ENCODE assay signal across 21 cellular contexts in the genomic region with DNA sequence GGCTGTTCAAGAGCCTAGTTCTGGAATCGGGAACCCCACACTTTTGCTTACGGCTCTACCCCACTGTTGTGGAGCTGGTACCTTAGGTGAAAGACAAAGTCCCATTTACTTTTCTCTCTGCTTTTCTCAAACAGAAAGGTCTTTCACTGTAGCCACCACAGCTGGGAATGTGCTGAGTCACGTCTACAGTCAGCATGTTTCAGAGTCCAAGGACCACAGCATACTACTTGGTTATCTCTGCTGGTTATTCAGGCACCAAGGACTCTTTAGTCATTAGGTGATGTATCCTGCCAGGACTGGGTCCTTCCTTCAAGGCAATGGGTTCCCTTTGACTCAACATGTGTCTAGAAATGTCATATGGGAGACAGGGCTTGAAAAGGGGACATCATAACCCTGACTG.
A peak's percentile ranks its signal among the peaks of the same experiment; 100 is the strongest.
DNase-seq lines count a peak whose midpoint lies in the region; ATAC-seq and TF ChIP-seq lines count a peak whose summit lies in the region.
"Had no signal": no experiment of that assay in that cellular context is flagged by ENCODE, and none has a peak within 500 bp of the region (broad histone marks: within the 10 kb centered on the region; RNA-seq: fewer than 3 reads in every experiment).

No MANE protein-coding gene starts in this region.

- DNase-seq in A172 (ENCODE audit: low spot score) (peak; percentile 6), GM23338 (ENCODE audit: low spot score) (no peak), RPMI8226 (peak; percentile 52), foreskin melanocyte (peak; percentile 47), kidney glomerular epithelial cell (lab: John Stamatoyannopoulos, UW) (no peak), spleen (no peak)
- DNase-seq in activated naive CD8-positive, alpha-beta T cell treated with anti-CD3 and anti-CD28 coated beads, Interleukin-2, amount 50 U/mL, for 24 hours, result no peak
- DNase-seq: activated CD4-positive, alpha-beta T cell treated with anti-CD3 and anti-CD28 coated beads for 36 hours; activated T-cell treated with anti-CD3 and anti-CD28 coated beads, Interleukin-2, amount 50 U/mL, for 24 hours; colonic mucosa; EL; glutamatergic neuron; left cardiac atrium; NCI-H1436; stimulated activated CD4-positive, alpha-beta T cell treated with anti-CD3 and anti-CD28 coated beads, Interleukin-4, amount 100 ng/mL, for 1 hour; stimulated activated naive CD4-positive, alpha-beta T cell had no signal

- ATAC-seq in GM23338, result no peak
- ATAC-seq in activated naive CD8-positive, alpha-beta T cell treated with anti-CD3 and anti-CD28 coated beads, Interleukin-2, amount 50 U/mL, for 24 hours, result no peak
- ATAC-seq in HG03108 (IDR thresholded peaks at IDR 0.05; ENCODE audit: unreplicated experiment), result no peak
- ATAC-seq: activated CD4-positive, alpha-beta T cell treated with anti-CD3 and anti-CD28 coated beads for 36 hours; left cardiac atrium; Panc1 had no signal

- H3K4me3 ChIP-seq in GM23338 (no peak overlapping the region), spleen (no peak overlapping the region)
- H3K4me3 ChIP-seq: BLaER1 treated with 17β-estradiol and CSF1 and Interleukin-3, amounts not matched to agents 10 nM and 100 nM; colonic mucosa; vagina had no signal

- no peaks in the 10 kb centered on the region for H3K9me3 Mint-ChIP-seq in GM23338
- H3K9me3 Mint-ChIP-seq in activated naive CD8-positive, alpha-beta T cell treated with anti-CD3 and anti-CD28 coated beads, Interleukin-2, amount 50 U/mL, for 24 hours, result no peaks in the 10 kb centered on the region
- H3K9me3 Mint-ChIP-seq: activated T-cell treated with anti-CD3 and anti-CD28 coated beads, Interleukin-2, amount 50 U/mL, for 24 hours; memory B cell had no signal

- H3F3A ChIP-seq in GM23338 (replicated peaks; ENCODE audit: low read depth), result no peaks in the 10 kb centered on the region

- H3K4me1 ChIP-seq in GM23338 (ENCODE audit: insufficient read depth) (no peaks in the 10 kb centered on the region), spleen (no peaks in the 10 kb centered on the region)
- H3K4me1 ChIP-seq: BLaER1 treated with 17β-estradiol and CSF1 and Interleukin-3, amounts not matched to agents 10 nM and 100 nM; colonic mucosa; vagina had no signal

- no peaks in the 10 kb centered on the region; the same call in 2 of the 3 replicates for H3K4me1 Mint-ChIP-seq in GM23338
- no peaks in the 10 kb centered on the region for H3K4me1 Mint-ChIP-seq in activated naive CD8-positive, alpha-beta T cell treated with anti-CD3 and anti-CD28 coated beads, Interleukin-2, amount 50 U/mL, for 24 hours
- H3K4me1 Mint-ChIP-seq: activated CD4-positive, alpha-beta T cell treated with anti-CD3 and anti-CD28 coated beads for 36 hours; memory B cell had no signal

- H3K79me2 ChIP-seq in GM23338 (replicated peaks; ENCODE audit: insufficient read depth), result no peaks in the 10 kb centered on the region

- H3K9me3 ChIP-seq in spleen, result peaks cover 0 to 6% (median 0%) of the 10 kb centered on the region in 8 donors
- H3K9me3 ChIP-seq: BLaER1 treated with 17β-estradiol and CSF1 and Interleukin-3, amounts not matched to agents 10 nM and 100 nM; colonic mucosa; vagina had no signal

- H3K27ac Mint-ChIP-seq in GM23338, result no peak overlapping the region
- no peak overlapping the region for H3K27ac Mint-ChIP-seq in activated naive CD8-positive, alpha-beta T cell treated with anti-CD3 and anti-CD28 coated beads, Interleukin-2, amount 50 U/mL, for 24 hours
- H3K27ac Mint-ChIP-seq: activated CD4-positive, alpha-beta T cell treated with anti-CD3 and anti-CD28 coated beads for 36 hours; activated T-cell treated with anti-CD3 and anti-CD28 coated beads, Interleukin-2, amount 50 U/mL, for 24 hours; memory B cell had no signal

- TF ChIP-seq CTCF in GM23338 (conservative IDR thresholded peaks at IDR 0.05; ENCODE audit: low read depth in 2 of 2) (no peak), spleen (IDR thresholded peaks at IDR 0.05 in 8 of 11, conservative IDR thresholded peaks at IDR 0.05 in 3 of 11) (no peak)

- no peak for TF ChIP-seq POLR2A in spleen (IDR thresholded peaks at IDR 0.05)

- H3K36me3 Mint-ChIP-seq in GM23338 (ENCODE audit: low read depth), result no peaks in the 10 kb centered on the region
- H3K36me3 Mint-ChIP-seq in activated naive CD8-positive, alpha-beta T cell treated with anti-CD3 and anti-CD28 coated beads, Interleukin-2, amount 50 U/mL, for 24 hours (ENCODE audit: low read depth), result no peaks in the 10 kb centered on the region
- H3K36me3 Mint-ChIP-seq: memory B cell had no signal

- H3K27me3 Mint-ChIP-seq in GM23338 (ENCODE audit: insufficient read depth, low read depth, poor library complexity), result no peaks in the 10 kb centered on the region
- no peaks in the 10 kb centered on the region for H3K27me3 Mint-ChIP-seq in activated naive CD8-positive, alpha-beta T cell treated with anti-CD3 and anti-CD28 coated beads, Interleukin-2, amount 50 U/mL, for 24 hours
- H3K27me3 Mint-ChIP-seq: activated CD4-positive, alpha-beta T cell treated with anti-CD3 and anti-CD28 coated beads for 36 hours; activated T-cell treated with anti-CD3 and anti-CD28 coated beads, Interleukin-2, amount 50 U/mL, for 24 hours; memory B cell had no signal

- H3K27ac ChIP-seq in GM23338 (ENCODE audit: low read depth) (no peak overlapping the region), spleen (no peak overlapping the region)
- H3K27ac ChIP-seq: BLaER1 treated with 17β-estradiol and CSF1 and Interleukin-3, amounts not matched to agents 10 nM and 100 nM; colonic mucosa; vagina had no signal

- H3K4me2 ChIP-seq in GM23338, result no peak overlapping the region
- H3K4me2 ChIP-seq: BLaER1 treated with 17β-estradiol and CSF1 and Interleukin-3, amounts not matched to agents 10 nM and 100 nM had no signal

- no peaks in the 10 kb centered on the region for H3K36me3 ChIP-seq in GM23338 (ENCODE audit: insufficient read depth)
- no peaks in the 10 kb centered on the region for H3K36me3 ChIP-seq in spleen
- H3K36me3 ChIP-seq: BLaER1 treated with 17β-estradiol and CSF1 and Interleukin-3, amounts not matched to agents 10 nM and 100 nM; colonic mucosa; vagina had no signal

- peaks cover 26% of the 10 kb centered on the region for H3K9me2 ChIP-seq in GM23338 (ENCODE audit: insufficient read depth)

- H2AFZ ChIP-seq in GM23338, result 0 out of 2 replicates have a peak overlapping the region, but pooled peaks have one; percentile 18

- no peaks in the 10 kb centered on the region for H3K27me3 ChIP-seq in GM23338 (ENCODE audit: insufficient read depth)
- no peaks in the 10 kb centered on the region for H3K27me3 ChIP-seq in spleen (replicated peaks in 1 of 7)
- H3K27me3 ChIP-seq: BLaER1 treated with 17β-estradiol and CSF1 and Interleukin-3, amounts not matched to agents 10 nM and 100 nM; colonic mucosa; vagina had no signal

- no peak overlapping the region for H3K4me3 Mint-ChIP-seq in GM23338
- H3K4me3 Mint-ChIP-seq in activated naive CD8-positive, alpha-beta T cell treated with anti-CD3 and anti-CD28 coated beads, Interleukin-2, amount 50 U/mL, for 24 hours, result no peak overlapping the region
- H3K4me3 Mint-ChIP-seq: activated CD4-positive, alpha-beta T cell treated with anti-CD3 and anti-CD28 coated beads for 36 hours; activated T-cell treated with anti-CD3 and anti-CD28 coated beads, Interleukin-2, amount 50 U/mL, for 24 hours; memory B cell had no signal

- H4K20me1 ChIP-seq in GM23338 (replicated peaks; ENCODE audit: insufficient read depth), result no peaks in the 10 kb centered on the region
- H4K20me1 ChIP-seq: BLaER1 treated with 17β-estradiol and CSF1 and Interleukin-3, amounts not matched to agents 10 nM and 100 nM had no signal

- WGBS in spleen, 5 donors, result 78 to 90% (median 82%) methylated on average over 3 of the region's 3 CpGs

- intact Hi-C loops in spleen (cut with DNase I; ENCODE audit: low total_unique reads), result no loop called here

TF ChIP-seq in GM23338, 12 proteins besides CTCF, POLR2A, EP300 and RAD21:
- TF ChIP-seq POLR2AphosphoS5 (IDR thresholded peaks at IDR 0.05; ENCODE audit: low read depth), result no peak

Comparison
In these comparisons a context has a peak if more than half of its experiments do, and no peak if none do; other contexts are left out.
1. DNase-seq: peak in A172 (single experiment), RPMI8226 (single experiment) and foreskin melanocyte (single experiment); none in GM23338 (single experiment), activated naive CD8-positive, alpha-beta T cell treated with anti-CD3 and anti-CD28 coated beads, Interleukin-2, amount 50 U/mL, for 24 hours (single experiment), kidney glomerular epithelial cell (single experiment) and spleen (single experiment).